Comparison of ENCODE assay signal across 11 cellular contexts in the genomic region with DNA sequence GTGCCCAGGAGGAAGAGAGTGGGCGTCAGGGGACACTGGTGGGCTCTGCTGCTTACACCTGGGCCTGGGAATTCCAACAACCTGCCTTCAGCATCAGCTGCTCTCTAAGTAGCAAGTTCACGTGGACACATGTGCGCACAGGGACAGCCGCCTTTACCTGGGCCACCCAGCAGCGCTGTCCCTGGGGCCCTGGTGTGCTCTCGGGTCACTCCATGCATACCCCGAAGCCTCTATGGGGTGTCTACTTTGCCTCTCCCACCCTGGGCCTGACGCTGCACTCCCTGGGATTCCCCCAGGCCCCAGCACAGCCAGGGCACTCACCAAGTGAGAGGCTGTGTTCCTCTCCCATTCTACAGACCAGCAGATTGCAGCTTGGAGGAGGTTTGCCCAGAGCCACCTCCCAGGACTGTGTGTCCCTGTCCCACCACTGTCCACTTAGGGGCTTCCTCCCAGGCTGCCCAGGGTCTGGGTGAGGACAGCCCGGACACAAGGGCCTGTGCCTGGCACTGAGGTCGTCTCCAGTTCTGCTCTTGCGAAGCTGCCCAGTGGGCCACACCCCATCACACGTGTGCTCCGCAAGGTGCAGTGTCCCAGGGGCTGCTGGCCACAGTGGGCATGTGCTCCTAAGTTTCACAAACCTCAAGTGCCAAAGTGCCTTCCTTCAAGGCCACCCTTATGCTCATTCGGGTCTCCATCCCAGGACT. TPM values are rescaled to one million over a fixed set of nuclear protein-coding genes. Genes with fewer than 3 reads are reported as not detected.
A peak's percentile ranks its signal among the peaks of the same experiment; 100 is the strongest.
DNase-seq lines count a peak whose midpoint lies in the region; ATAC-seq, FAIRE-seq and TF ChIP-seq lines count a peak whose summit lies in the region.
"Had no signal": no experiment of that assay in that cellular context is flagged by ENCODE, and none has a peak within 500 bp of the region (broad histone marks: within the 10 kb centered on the region; RNA-seq: fewer than 3 reads in every experiment).

No MANE protein-coding gene starts in this region.

- peak overlapping the region; percentile 87 for H3K27ac Mint-ChIP-seq in T-helper 17 cell
- no peak overlapping the region for H3K27ac Mint-ChIP-seq in GM23338

- H3K36me3 Mint-ChIP-seq in T-helper 17 cell (ENCODE audit: low read depth) (no peaks in the 10 kb centered on the region), GM23338 (ENCODE audit: low read depth) (peaks cover 5% of the 10 kb centered on the region; the same call in 2 of the 3 replicates)
- H3K36me3 Mint-ChIP-seq: naive B cell had no signal

- H3K4me1 ChIP-seq in esophagus muscularis mucosa = peaks cover 71 to 80% (median 78%) of the 10 kb centered on the region in 4 donors
- peaks cover 6 to 23% (median 14%) of the 10 kb centered on the region in 3 donors for H3K4me1 ChIP-seq in pancreas
- peaks cover 16% of the 10 kb centered on the region for H3K4me1 ChIP-seq in GM23338 (ENCODE audit: insufficient read depth)

- intact Hi-C loops in esophagus muscularis mucosa (cut with DNase I) = no loop called here
- intact Hi-C loops in pancreas (cut with DNase I) = no loop called here

- H4K20me1 ChIP-seq in GM23338 (replicated peaks; ENCODE audit: insufficient read depth) = 0 out of 2 replicates have a peak, but pooled peaks cover 8% of the 10 kb centered on the region

- TF ChIP-seq EP300 in esophagus muscularis mucosa (IDR thresholded peaks at IDR 0.05) = no peak

- no peak for FAIRE-seq in pancreas (lab: Jason Lieb, UNC)

- peak; percentile 1 for DNase-seq in Ammon's horn (ENCODE audit: low spot score)
- DNase-seq in T-helper 17 cell = no peak
- DNase-seq in esophagus muscularis mucosa (ENCODE audit: extremely low spot score) = no peak
- DNase-seq in pancreas = peak in 4 of 6 donors; percentile 1 to 47 (median 24)
- DNase-seq in GM23338 (ENCODE audit: low spot score) = no peak
- DNase-seq: naive B cell, NCI-H446 treated with DMSO at 0.1 percent for 48 hours had no signal

- peak overlapping the region; percentile 67 for H3K4me3 Mint-ChIP-seq in T-helper 17 cell
- no peak overlapping the region for H3K4me3 Mint-ChIP-seq in GM23338

- H3K9me3 ChIP-seq in T-helper 17 cell (ENCODE audit: control insufficient read depth, low read length, poor library complexity, severe bottlenecking) (no peaks in the 10 kb centered on the region), esophagus muscularis mucosa (no peaks in the 10 kb centered on the region), pancreas (no peaks in the 10 kb centered on the region)

- no peaks in the 10 kb centered on the region for H3K9me3 Mint-ChIP-seq in GM23338
- H3K9me3 Mint-ChIP-seq: naive B cell had no signal

- 0 out of 2 replicates have a peak, but pooled peaks cover 6% of the 10 kb centered on the region for H3K79me2 ChIP-seq in GM23338 (replicated peaks; ENCODE audit: insufficient read depth)

- peaks cover 67% of the 10 kb centered on the region for H3K4me1 Mint-ChIP-seq in T-helper 17 cell
- H3K4me1 Mint-ChIP-seq in GM23338 = peaks cover 37% of the 10 kb centered on the region

- TF ChIP-seq POLR2A in esophagus muscularis mucosa (IDR thresholded peaks at IDR 0.05; ENCODE audit: low read depth) = no peak

- no peaks in the 10 kb centered on the region for H3F3A ChIP-seq in GM23338 (replicated peaks; ENCODE audit: low read depth)

- no peaks in the 10 kb centered on the region for H3K27me3 ChIP-seq in esophagus muscularis mucosa
- H3K27me3 ChIP-seq in pancreas = no peaks in the 10 kb centered on the region
- H3K27me3 ChIP-seq in GM23338 (ENCODE audit: insufficient read depth) = no peaks in the 10 kb centered on the region

- H3K4me3 ChIP-seq in esophagus muscularis mucosa (no peak overlapping the region), pancreas (no peak overlapping the region), GM23338 (no peak overlapping the region)

- no peak for TF ChIP-seq CTCF in esophagus muscularis mucosa (IDR thresholded peaks at IDR 0.05)
- no peak for TF ChIP-seq CTCF in pancreas (IDR thresholded peaks at IDR 0.05)
- no peak for TF ChIP-seq CTCF in GM23338 (conservative IDR thresholded peaks at IDR 0.05; ENCODE audit: low read depth in 2 of 2)

- ATAC-seq in T-helper 17 cell = no peak
- ATAC-seq in pancreas = no peak
- ATAC-seq in HG03108 (IDR thresholded peaks at IDR 0.05; ENCODE audit: unreplicated experiment) = no peak
- ATAC-seq in GM19023 (IDR thresholded peaks at IDR 0.05; ENCODE audit: unreplicated experiment) = no peak
- ATAC-seq in HG03139 (IDR thresholded peaks at IDR 0.05; ENCODE audit: unreplicated experiment) = no peak
- ATAC-seq in GM23338 = no peak

- H3K27ac ChIP-seq in esophagus muscularis mucosa (replicated peaks in 1 of 4) (peak overlapping the region; percentile 98 to 99 (median 99)), pancreas (no peak overlapping the region), GM23338 (ENCODE audit: low read depth) (no peak overlapping the region)
- H3K27ac ChIP-seq: C4-2B had no signal

- WGBS in esophagus muscularis mucosa = 82% methylated on average over 9 of the region's 14 CpGs
- WGBS in pancreas, 2 donors = 83 to 87% methylated on average over 14 of the region's 14 CpGs

- H3K27me3 Mint-ChIP-seq in T-helper 17 cell (no peaks in the 10 kb centered on the region), GM23338 (ENCODE audit: insufficient read depth, low read depth, poor library complexity) (peaks cover 7% of the 10 kb centered on the region)

- H3K4me2 ChIP-seq in GM23338 = no peak overlapping the region

- H3K36me3 ChIP-seq in esophagus muscularis mucosa (peaks cover 8 to 35% (median 33%) of the 10 kb centered on the region in 4 donors), pancreas (peaks cover 0 to 14% (median 5%) of the 10 kb centered on the region in 3 donors), GM23338 (ENCODE audit: insufficient read depth) (no peaks in the 10 kb centered on the region)

- H3K9me2 ChIP-seq in GM23338 (ENCODE audit: insufficient read depth) = no peaks in the 10 kb centered on the region

- H2AFZ ChIP-seq in GM23338 = no peak overlapping the region

TF ChIP-seq in GM23338, 12 proteins besides CTCF, POLR2A, EP300 and RAD21 (continues in another document):
- TF ChIP-seq, protein P1, sequence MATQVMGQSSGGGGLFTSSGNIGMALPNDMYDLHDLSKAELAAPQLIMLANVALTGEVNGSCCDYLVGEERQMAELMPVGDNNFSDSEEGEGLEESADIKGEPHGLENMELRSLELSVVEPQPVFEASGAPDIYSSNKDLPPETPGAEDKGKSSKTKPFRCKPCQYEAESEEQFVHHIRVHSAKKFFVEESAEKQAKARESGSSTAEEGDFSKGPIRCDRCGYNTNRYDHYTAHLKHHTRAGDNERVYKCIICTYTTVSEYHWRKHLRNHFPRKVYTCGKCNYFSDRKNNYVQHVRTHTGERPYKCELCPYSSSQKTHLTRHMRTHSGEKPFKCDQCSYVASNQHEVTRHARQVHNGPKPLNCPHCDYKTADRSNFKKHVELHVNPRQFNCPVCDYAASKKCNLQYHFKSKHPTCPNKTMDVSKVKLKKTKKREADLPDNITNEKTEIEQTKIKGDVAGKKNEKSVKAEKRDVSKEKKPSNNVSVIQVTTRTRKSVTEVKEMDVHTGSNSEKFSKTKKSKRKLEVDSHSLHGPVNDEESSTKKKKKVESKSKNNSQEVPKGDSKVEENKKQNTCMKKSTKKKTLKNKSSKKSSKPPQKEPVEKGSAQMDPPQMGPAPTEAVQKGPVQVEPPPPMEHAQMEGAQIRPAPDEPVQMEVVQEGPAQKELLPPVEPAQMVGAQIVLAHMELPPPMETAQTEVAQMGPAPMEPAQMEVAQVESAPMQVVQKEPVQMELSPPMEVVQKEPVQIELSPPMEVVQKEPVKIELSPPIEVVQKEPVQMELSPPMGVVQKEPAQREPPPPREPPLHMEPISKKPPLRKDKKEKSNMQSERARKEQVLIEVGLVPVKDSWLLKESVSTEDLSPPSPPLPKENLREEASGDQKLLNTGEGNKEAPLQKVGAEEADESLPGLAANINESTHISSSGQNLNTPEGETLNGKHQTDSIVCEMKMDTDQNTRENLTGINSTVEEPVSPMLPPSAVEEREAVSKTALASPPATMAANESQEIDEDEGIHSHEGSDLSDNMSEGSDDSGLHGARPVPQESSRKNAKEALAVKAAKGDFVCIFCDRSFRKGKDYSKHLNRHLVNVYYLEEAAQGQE (IDR thresholded peaks at IDR 0.05; ENCODE audit: unreplicated experiment) = no peak
- TF ChIP-seq, protein P2, sequence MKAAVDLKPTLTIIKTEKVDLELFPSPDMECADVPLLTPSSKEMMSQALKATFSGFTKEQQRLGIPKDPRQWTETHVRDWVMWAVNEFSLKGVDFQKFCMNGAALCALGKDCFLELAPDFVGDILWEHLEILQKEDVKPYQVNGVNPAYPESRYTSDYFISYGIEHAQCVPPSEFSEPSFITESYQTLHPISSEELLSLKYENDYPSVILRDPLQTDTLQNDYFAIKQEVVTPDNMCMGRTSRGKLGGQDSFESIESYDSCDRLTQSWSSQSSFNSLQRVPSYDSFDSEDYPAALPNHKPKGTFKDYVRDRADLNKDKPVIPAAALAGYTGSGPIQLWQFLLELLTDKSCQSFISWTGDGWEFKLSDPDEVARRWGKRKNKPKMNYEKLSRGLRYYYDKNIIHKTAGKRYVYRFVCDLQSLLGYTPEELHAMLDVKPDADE (IDR thresholded peaks at IDR 0.05) = no peak
- TF ChIP-seq JUNB (IDR thresholded peaks at IDR 0.05; ENCODE audit: unreplicated experiment) = no peak
- TF ChIP-seq NANOG (IDR thresholded peaks at IDR 0.05; ENCODE audit: borderline replicate concordance) = no peak
- no peak for TF ChIP-seq EZH2phosphoT487 (IDR thresholded peaks at IDR 0.05; ENCODE audit: unreplicated experiment)

RNA-seq across cellular contexts. Expression of a gene that starts 5.9 kb away (rescaled TPM):
- total RNA-seq in T-helper 17 cell (100 to 1,000 TPM; 169 to 219 TPM), esophagus muscularis mucosa (10 to 100 TPM; 69.3 to 90.6 (median 72.7) TPM), pancreas (10 to 100 TPM; 15.6 to 33.2 (median 19.3) TPM)
- polyA plus RNA-seq in pancreas (10 to 100 TPM; 26.2 to 28.1 TPM), GM23338 (2016; fragmentation: Nextera tagmentation; extraction: Ambion mirVana) (33.3 and 36.3 TPM in 2 replicates)
- 31.2 and 39.7 TPM in 2 replicates for total RNA-seq in GM23338 (2014; rRNA removed; shearing (Covaris generic))

RNA-seq across cellular contexts. Expression of a gene that starts 32.1 kb away (rescaled TPM):
- total RNA-seq in T-helper 17 cell (10 to 100 TPM; 45.2 to 54.4 TPM), esophagus muscularis mucosa (10 to 100 TPM; 54.0 to 83.6 (median 78.1) TPM), pancreas (10 to 100 TPM in 1 of 6 donors, 1 to 10 TPM in 5; 4.3 to 11.0 (median 7.0) TPM)
- polyA plus RNA-seq in pancreas (10 to 100 TPM; 15.7 to 20.4 TPM), GM23338 (2016; fragmentation: Nextera tagmentation; extraction: Ambion mirVana) (48.3 and 48.9 TPM in 2 replicates)
- 24.7 and 36.8 TPM in 2 replicates for total RNA-seq in GM23338 (2014; rRNA removed; shearing (Covaris generic))

RNA-seq across cellular contexts. Expression of a gene that starts 55.8 kb away (rescaled TPM):
- total RNA-seq in T-helper 17 cell (not detected), esophagus muscularis mucosa (10 to 100 TPM; 18.6 to 89.9 (median 40.8) TPM), pancreas (100 to 1,000 TPM in 1 of 6 donors, 10 to 100 TPM in 5; 53.5 to 114 (median 89.4) TPM)
- polyA plus RNA-seq in pancreas (100 to 1,000 TPM in 1 of 2 donors, 10 to 100 TPM in 1; 77.4 to 121 TPM), GM23338 (2016; fragmentation: Nextera tagmentation; extraction: Ambion mirVana) (56.4 and 61.7 TPM in 2 replicates)
- total RNA-seq in GM23338 (2014; rRNA removed; shearing (Covaris generic)) = 93.4 and 102 TPM in 2 replicates

Comparison
In these comparisons a context has a peak if more than half of its experiments do, and no peak if none do; other contexts are left out.
1. DNase-seq: peak in Ammon's horn (single experiment) and pancreas (4 of 6); none in T-helper 17 cell (0 of 3), esophagus muscularis mucosa (single experiment) and GM23338 (single experiment).
2. H3K27ac ChIP-seq: peak in esophagus muscularis mucosa (4 of 4); none in pancreas (0 of 4) and GM23338 (single experiment).
3. RNA of a gene that starts 55.8 kb away (total RNA-seq): 93.4 to 102 TPM in GM23338, 53.5 to 114 TPM in pancreas and 18.6 to 89.9 TPM in esophagus muscularis mucosa; not detected in T-helper 17 cell; every median in the first group is over 10 times any median in the second.